ENCODE assay signal across 1 cellular context in the genomic region with DNA sequence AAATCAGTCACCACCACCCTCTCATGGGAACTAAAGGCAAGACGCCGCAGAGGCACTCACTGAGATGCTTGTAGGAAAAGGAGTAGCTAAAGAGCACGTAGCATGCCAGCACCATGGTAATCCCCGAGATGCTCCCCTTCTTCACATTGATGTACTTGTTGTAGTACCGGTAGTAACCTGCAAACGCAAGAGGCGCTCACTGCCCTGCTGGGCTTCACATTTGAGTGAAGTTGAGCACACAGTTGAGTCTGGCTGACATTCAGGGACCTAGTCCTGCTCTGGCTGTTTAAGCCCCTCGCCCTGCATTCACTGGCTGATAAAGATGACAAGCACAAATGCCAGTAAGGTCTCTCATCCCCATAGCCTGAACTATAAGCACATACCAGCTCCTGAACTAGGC.
TF ChIP-seq lines count a peak whose summit lies in the region.

No MANE protein-coding gene starts in this region.

TF ChIP-seq in GM23338, 12 proteins besides CTCF, POLR2A, EP300 and RAD21:
- TF ChIP-seq, protein P1, sequence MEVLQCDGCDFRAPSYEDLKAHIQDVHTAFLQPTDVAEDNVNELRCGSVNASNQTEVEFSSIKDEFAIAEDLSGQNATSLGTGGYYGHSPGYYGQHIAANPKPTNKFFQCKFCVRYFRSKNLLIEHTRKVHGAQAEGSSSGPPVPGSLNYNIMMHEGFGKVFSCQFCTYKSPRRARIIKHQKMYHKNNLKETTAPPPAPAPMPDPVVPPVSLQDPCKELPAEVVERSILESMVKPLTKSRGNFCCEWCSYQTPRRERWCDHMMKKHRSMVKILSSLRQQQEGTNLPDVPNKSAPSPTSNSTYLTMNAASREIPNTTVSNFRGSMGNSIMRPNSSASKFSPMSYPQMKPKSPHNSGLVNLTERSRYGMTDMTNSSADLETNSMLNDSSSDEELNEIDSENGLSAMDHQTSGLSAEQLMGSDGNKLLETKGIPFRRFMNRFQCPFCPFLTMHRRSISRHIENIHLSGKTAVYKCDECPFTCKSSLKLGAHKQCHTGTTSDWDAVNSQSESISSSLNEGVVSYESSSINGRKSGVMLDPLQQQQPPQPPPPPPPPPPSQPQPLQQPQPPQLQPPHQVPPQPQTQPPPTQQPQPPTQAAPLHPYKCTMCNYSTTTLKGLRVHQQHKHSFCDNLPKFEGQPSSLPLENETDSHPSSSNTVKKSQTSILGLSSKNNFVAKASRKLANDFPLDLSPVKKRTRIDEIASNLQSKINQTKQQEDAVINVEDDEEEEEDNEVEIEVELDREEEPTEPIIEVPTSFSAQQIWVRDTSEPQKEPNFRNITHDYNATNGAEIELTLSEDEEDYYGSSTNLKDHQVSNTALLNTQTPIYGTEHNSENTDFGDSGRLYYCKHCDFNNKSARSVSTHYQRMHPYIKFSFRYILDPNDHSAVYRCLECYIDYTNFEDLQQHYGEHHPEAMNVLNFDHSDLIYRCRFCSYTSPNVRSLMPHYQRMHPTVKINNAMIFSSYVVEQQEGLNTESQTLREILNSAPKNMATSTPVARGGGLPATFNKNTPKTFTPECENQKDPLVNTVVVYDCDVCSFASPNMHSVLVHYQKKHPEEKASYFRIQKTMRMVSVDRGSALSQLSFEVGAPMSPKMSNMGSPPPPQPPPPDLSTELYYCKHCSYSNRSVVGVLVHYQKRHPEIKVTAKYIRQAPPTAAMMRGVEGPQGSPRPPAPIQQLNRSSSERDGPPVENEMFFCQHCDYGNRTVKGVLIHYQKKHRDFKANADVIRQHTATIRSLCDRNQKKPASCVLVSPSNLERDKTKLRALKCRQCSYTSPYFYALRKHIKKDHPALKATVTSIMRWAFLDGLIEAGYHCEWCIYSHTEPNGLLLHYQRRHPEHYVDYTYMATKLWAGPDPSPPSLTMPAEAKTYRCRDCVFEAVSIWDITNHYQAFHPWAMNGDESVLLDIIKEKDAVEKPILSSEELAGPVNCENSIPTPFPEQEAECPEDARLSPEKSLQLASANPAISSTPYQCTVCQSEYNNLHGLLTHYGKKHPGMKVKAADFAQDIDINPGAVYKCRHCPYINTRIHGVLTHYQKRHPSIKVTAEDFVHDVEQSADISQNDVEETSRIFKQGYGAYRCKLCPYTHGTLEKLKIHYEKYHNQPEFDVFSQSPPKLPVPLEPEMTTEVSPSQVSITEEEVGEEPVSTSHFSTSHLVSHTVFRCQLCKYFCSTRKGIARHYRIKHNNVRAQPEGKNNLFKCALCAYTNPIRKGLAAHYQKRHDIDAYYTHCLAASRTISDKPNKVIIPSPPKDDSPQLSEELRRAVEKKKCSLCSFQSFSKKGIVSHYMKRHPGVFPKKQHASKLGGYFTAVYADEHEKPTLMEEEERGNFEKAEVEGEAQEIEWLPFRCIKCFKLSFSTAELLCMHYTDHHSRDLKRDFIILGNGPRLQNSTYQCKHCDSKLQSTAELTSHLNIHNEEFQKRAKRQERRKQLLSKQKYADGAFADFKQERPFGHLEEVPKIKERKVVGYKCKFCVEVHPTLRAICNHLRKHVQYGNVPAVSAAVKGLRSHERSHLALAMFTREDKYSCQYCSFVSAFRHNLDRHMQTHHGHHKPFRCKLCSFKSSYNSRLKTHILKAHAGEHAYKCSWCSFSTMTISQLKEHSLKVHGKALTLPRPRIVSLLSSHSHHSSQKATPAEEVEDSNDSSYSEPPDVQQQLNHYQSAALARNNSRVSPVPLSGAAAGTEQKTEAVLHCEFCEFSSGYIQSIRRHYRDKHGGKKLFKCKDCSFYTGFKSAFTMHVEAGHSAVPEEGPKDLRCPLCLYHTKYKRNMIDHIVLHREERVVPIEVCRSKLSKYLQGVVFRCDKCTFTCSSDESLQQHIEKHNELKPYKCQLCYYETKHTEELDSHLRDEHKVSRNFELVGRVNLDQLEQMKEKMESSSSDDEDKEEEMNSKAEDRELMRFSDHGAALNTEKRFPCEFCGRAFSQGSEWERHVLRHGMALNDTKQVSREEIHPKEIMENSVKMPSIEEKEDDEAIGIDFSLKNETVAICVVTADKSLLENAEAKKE (CRISPR knock-in tag; IDR thresholded peaks at IDR 0.05) = no peak
- TF ChIP-seq JUNB (IDR thresholded peaks at IDR 0.05; ENCODE audit: unreplicated experiment) = no peak
